ENCODE assay signal across 28 cellular contexts in the genomic region with DNA sequence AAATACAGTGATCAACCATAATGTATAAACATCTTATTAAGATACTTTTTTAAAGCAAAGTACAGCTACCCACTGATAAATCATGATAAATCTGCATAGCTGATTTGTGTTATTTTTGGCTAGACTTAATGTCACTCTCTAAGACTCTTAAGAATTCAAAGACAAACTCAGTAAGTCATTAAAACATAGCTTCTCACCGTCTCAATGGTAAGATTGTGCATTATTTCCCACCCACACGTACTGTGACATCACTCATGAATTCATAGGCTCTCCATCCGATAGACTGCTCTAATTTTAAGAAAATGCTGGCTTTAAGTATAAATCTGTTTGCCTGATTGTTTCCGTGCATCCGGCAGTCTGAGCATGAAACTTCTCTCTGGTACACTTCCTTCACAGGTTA.
"Had no signal": no experiment of that assay in that cellular context is flagged by ENCODE, and none has a peak within 500 bp of the region (broad histone marks: within the 10 kb centered on the region; RNA-seq: fewer than 3 reads in every experiment).

No MANE protein-coding gene starts in this region.

- H3K4me3 Mint-ChIP-seq: memory B cell; naive thymus-derived CD4-positive, alpha-beta T cell; natural killer cell treated with Interleukin-12 subunit alpha and Interleukin-12 subunit beta and Interleukin-15 and Interleukin-18, amount 100 ng/mL, for 72 hours; neural progenitor cell; stimulated activated effector memory CD8-positive, alpha-beta T cell treated with anti-CD3 and anti-CD28 coated beads, Interleukin-12 subunit alpha, Interleukin-12 subunit beta, amount 100 ng/mL, for 72 hours; stimulated activated naive CD8-positive, alpha-beta T cell treated with anti-CD3 and anti-CD28 coated beads, Interleukin-15, Interleukin-2, amounts not matched to agents 100 ng/mL and 50 ng/mL, for 24 hours had no signal

- H3K36me3 ChIP-seq: neutrophil, ovary, right atrium auricular region, right lobe of liver, upper lobe of right lung had no signal

- H3K9me3 ChIP-seq: heart right ventricle, left ventricle myocardium inferior, mucosa of descending colon, neutrophil, ovary, right atrium auricular region, right lobe of liver, spleen, suprapubic skin, thoracic aorta, tibial artery, upper lobe of right lung had no signal

- H3K27me3 Mint-ChIP-seq: stimulated activated naive CD8-positive, alpha-beta T cell treated with anti-CD3 and anti-CD28 coated beads, Interleukin-15, Interleukin-2, amounts not matched to agents 100 ng/mL and 50 ng/mL, for 24 hours had no signal

- H3K9ac ChIP-seq: neural progenitor cell had no signal

- H3K27ac ChIP-seq: heart right ventricle, hepatocyte, left ventricle myocardium inferior, neural progenitor cell, neutrophil, ovary, right atrium auricular region, right lobe of liver, skin epidermis, spleen, suprapubic skin, thoracic aorta, tibial artery, upper lobe of right lung had no signal

- H2AFZ ChIP-seq: hepatocyte, neural progenitor cell had no signal

- DNase-seq: heart right ventricle; islet precursor cell; left ventricle myocardium inferior; midbrain; mucosa of descending colon; naive thymus-derived CD4-positive, alpha-beta T cell; occipital lobe; ovary; right lobe of liver; spleen; stimulated activated CD4-positive, alpha-beta T cell treated with anti-CD3 and anti-CD28 coated beads, Interleukin-4, amount 100 ng/mL, for 24 hours; stimulated activated naive CD4-positive, alpha-beta T cell; tibial artery; trophoblast cell; upper lobe of right lung had no signal

- H3K27ac Mint-ChIP-seq: memory B cell; naive thymus-derived CD4-positive, alpha-beta T cell; natural killer cell treated with Interleukin-12 subunit alpha and Interleukin-12 subunit beta and Interleukin-15 and Interleukin-18, amount 100 ng/mL, for 72 hours; progenitor cell of endocrine pancreas; stimulated activated effector memory CD8-positive, alpha-beta T cell treated with anti-CD3 and anti-CD28 coated beads, Interleukin-12 subunit alpha, Interleukin-12 subunit beta, amount 100 ng/mL, for 72 hours; stimulated activated naive CD8-positive, alpha-beta T cell treated with anti-CD3 and anti-CD28 coated beads, Interleukin-15, Interleukin-2, amounts not matched to agents 100 ng/mL and 50 ng/mL, for 24 hours had no signal

- H3K27me3 ChIP-seq: heart right ventricle, hepatocyte, neural progenitor cell, ovary, right atrium auricular region, right lobe of liver, spleen, suprapubic skin, tibial artery, upper lobe of right lung had no signal

- H3K4me1 Mint-ChIP-seq: naive thymus-derived CD4-positive, alpha-beta T cell; neural progenitor cell; stimulated activated effector memory CD8-positive, alpha-beta T cell treated with anti-CD3 and anti-CD28 coated beads, Interleukin-12 subunit alpha, Interleukin-12 subunit beta, amount 100 ng/mL, for 72 hours had no signal

- ATAC-seq: heart right ventricle; mucosa of descending colon; right lobe of liver; stimulated activated effector memory CD8-positive, alpha-beta T cell treated with anti-CD3 and anti-CD28 coated beads, Interleukin-12 subunit alpha, Interleukin-12 subunit beta, amount 100 ng/mL, for 72 hours; upper lobe of right lung had no signal

- H3K36me3 Mint-ChIP-seq: memory B cell; naive thymus-derived CD4-positive, alpha-beta T cell; natural killer cell treated with Interleukin-12 subunit alpha and Interleukin-12 subunit beta and Interleukin-15 and Interleukin-18, amount 100 ng/mL, for 72 hours; stimulated activated effector memory CD8-positive, alpha-beta T cell treated with anti-CD3 and anti-CD28 coated beads, Interleukin-12 subunit alpha, Interleukin-12 subunit beta, amount 100 ng/mL, for 72 hours had no signal

- H3K9me3 Mint-ChIP-seq: memory B cell; naive thymus-derived CD4-positive, alpha-beta T cell; natural killer cell treated with Interleukin-12 subunit alpha and Interleukin-12 subunit beta and Interleukin-15 and Interleukin-18, amount 100 ng/mL, for 72 hours; neural progenitor cell; stimulated activated effector memory CD8-positive, alpha-beta T cell treated with anti-CD3 and anti-CD28 coated beads, Interleukin-12 subunit alpha, Interleukin-12 subunit beta, amount 100 ng/mL, for 72 hours; stimulated activated naive CD8-positive, alpha-beta T cell treated with anti-CD3 and anti-CD28 coated beads, Interleukin-15, Interleukin-2, amounts not matched to agents 100 ng/mL and 50 ng/mL, for 24 hours had no signal

- H3K4me1 ChIP-seq: heart right ventricle, left ventricle myocardium inferior, right atrium auricular region, spleen, suprapubic skin had no signal

- H3K4me3 ChIP-seq: heart right ventricle, hepatocyte, left ventricle myocardium inferior, lung, mucosa of descending colon, neural progenitor cell, ovary, right atrium auricular region, right lobe of liver, skin epidermis, spleen, suprapubic skin, thoracic aorta, tibial artery, upper lobe of right lung had no signal

- H3K4me2 ChIP-seq: hepatocyte, neural progenitor cell had no signal

- H3K79me2 ChIP-seq: hepatocyte had no signal
